1 cellular context compared by ENCODE assay signal in the genomic region with DNA sequence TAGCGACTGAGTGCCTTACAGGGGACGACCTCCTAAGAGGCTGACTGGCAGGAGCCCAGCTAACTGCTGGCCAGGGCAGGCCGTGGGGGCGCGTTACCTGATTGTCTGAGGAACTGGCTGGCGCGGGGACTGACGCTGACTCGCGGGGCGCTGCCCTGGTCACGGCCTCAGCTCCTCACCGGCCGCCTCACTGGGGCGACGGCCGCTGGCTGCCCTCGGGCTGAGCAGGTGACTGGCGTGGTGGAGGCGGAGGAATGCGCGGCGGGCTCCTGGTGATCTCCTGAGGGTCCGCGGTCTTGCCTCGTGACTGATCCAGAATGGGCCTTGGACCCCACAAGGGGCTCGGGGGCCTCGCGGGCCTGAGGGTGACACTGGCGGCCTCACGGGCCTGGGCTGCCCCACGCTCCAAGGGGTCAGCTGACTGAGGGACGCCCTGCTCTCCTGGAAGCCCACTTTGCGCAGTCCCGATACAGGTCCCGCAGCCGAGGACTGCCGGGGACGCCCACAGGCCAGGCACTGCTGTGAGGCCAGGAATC.
TF ChIP-seq lines count a peak whose summit lies in the region.

No MANE protein-coding gene starts in this region.

TF ChIP-seq in GM23338, 12 proteins besides CTCF, POLR2A, EP300 and RAD21 (continued from another document):
- TF ChIP-seq, protein P1, sequence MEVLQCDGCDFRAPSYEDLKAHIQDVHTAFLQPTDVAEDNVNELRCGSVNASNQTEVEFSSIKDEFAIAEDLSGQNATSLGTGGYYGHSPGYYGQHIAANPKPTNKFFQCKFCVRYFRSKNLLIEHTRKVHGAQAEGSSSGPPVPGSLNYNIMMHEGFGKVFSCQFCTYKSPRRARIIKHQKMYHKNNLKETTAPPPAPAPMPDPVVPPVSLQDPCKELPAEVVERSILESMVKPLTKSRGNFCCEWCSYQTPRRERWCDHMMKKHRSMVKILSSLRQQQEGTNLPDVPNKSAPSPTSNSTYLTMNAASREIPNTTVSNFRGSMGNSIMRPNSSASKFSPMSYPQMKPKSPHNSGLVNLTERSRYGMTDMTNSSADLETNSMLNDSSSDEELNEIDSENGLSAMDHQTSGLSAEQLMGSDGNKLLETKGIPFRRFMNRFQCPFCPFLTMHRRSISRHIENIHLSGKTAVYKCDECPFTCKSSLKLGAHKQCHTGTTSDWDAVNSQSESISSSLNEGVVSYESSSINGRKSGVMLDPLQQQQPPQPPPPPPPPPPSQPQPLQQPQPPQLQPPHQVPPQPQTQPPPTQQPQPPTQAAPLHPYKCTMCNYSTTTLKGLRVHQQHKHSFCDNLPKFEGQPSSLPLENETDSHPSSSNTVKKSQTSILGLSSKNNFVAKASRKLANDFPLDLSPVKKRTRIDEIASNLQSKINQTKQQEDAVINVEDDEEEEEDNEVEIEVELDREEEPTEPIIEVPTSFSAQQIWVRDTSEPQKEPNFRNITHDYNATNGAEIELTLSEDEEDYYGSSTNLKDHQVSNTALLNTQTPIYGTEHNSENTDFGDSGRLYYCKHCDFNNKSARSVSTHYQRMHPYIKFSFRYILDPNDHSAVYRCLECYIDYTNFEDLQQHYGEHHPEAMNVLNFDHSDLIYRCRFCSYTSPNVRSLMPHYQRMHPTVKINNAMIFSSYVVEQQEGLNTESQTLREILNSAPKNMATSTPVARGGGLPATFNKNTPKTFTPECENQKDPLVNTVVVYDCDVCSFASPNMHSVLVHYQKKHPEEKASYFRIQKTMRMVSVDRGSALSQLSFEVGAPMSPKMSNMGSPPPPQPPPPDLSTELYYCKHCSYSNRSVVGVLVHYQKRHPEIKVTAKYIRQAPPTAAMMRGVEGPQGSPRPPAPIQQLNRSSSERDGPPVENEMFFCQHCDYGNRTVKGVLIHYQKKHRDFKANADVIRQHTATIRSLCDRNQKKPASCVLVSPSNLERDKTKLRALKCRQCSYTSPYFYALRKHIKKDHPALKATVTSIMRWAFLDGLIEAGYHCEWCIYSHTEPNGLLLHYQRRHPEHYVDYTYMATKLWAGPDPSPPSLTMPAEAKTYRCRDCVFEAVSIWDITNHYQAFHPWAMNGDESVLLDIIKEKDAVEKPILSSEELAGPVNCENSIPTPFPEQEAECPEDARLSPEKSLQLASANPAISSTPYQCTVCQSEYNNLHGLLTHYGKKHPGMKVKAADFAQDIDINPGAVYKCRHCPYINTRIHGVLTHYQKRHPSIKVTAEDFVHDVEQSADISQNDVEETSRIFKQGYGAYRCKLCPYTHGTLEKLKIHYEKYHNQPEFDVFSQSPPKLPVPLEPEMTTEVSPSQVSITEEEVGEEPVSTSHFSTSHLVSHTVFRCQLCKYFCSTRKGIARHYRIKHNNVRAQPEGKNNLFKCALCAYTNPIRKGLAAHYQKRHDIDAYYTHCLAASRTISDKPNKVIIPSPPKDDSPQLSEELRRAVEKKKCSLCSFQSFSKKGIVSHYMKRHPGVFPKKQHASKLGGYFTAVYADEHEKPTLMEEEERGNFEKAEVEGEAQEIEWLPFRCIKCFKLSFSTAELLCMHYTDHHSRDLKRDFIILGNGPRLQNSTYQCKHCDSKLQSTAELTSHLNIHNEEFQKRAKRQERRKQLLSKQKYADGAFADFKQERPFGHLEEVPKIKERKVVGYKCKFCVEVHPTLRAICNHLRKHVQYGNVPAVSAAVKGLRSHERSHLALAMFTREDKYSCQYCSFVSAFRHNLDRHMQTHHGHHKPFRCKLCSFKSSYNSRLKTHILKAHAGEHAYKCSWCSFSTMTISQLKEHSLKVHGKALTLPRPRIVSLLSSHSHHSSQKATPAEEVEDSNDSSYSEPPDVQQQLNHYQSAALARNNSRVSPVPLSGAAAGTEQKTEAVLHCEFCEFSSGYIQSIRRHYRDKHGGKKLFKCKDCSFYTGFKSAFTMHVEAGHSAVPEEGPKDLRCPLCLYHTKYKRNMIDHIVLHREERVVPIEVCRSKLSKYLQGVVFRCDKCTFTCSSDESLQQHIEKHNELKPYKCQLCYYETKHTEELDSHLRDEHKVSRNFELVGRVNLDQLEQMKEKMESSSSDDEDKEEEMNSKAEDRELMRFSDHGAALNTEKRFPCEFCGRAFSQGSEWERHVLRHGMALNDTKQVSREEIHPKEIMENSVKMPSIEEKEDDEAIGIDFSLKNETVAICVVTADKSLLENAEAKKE (CRISPR knock-in tag; IDR thresholded peaks at IDR 0.05): no peak
- TF ChIP-seq CREB1 (CRISPR knock-in tag; IDR thresholded peaks at IDR 0.05; ENCODE audit: low read depth) (no peak), POLR2AphosphoS5 (IDR thresholded peaks at IDR 0.05; ENCODE audit: low read depth) (no peak)
